8 cellular contexts compared by ENCODE assay signal in genomic region chr19:52028780-52029123, GRCh38. TPM values are rescaled to one million over a fixed set of nuclear protein-coding genes. Genes with fewer than 3 reads are reported as not detected.
DNase-seq lines count a peak whose midpoint lies in the region; ATAC-seq and TF ChIP-seq lines count a peak whose summit lies in the region.

No MANE protein-coding gene starts in this region.

- intact Hi-C loops in ascending aorta (cut with DNase I): loop anchor here (1.0 to 10.0 kb wide), 6 partner anchors 20 to 1076 kb away; partner anchors contain the start of genes PPP2R1A, ZNF160, ZNF350 and ZNF432

- H3K27me3 ChIP-seq in ascending aorta (no peaks in the 10 kb centered on the region), layer of hippocampus (ENCODE audit: control insufficient read depth, insufficient read depth, low read length) (no peaks in the 10 kb centered on the region), thoracic aorta (replicated peaks; ENCODE audit: insufficient read depth) (no peaks in the 10 kb centered on the region)

- H3K27ac ChIP-seq in ascending aorta (peak overlapping the region; percentile 94 to 98), layer of hippocampus (ENCODE audit: low read depth, low read length) (peak overlapping the region; percentile 91), thoracic aorta (peak overlapping the region; percentile 90 to 97)

- H3K9me3 ChIP-seq in ascending aorta (peaks cover 55 to 67% of the 10 kb centered on the region in 2 donors), thoracic aorta (peaks cover 42% of the 10 kb centered on the region)

- ATAC-seq in HG03442 (IDR thresholded peaks at IDR 0.05; ENCODE audit: unreplicated experiment) (peak; percentile 20), thoracic aorta (ENCODE audit: insufficient number of reproducible peaks, low FRiP score, low read depth) (no peak)

- H3K9me3 Mint-ChIP-seq in activated T-cell treated with anti-CD3 and anti-CD28 coated beads, Interleukin-2, amount 50 U/mL, for 24 hours: peaks cover 73% of the 10 kb centered on the region

- peak overlapping the region; percentile 85 for H3K4me3 Mint-ChIP-seq in activated T-cell treated with anti-CD3 and anti-CD28 coated beads, Interleukin-2, amount 50 U/mL, for 24 hours

- H3K36me3 Mint-ChIP-seq in activated T-cell treated with anti-CD3 and anti-CD28 coated beads, Interleukin-2, amount 50 U/mL, for 24 hours (ENCODE audit: low read depth): peaks cover 97% of the 10 kb centered on the region

- H3K36me3 ChIP-seq in ascending aorta: peaks cover 27 to 38% of the 10 kb centered on the region in 2 donors
- peaks cover 22% of the 10 kb centered on the region for H3K36me3 ChIP-seq in thoracic aorta

- H3K4me3 ChIP-seq in ascending aorta (peak overlapping the region; percentile 81 to 96), thoracic aorta (peak overlapping the region; percentile 90)

- peaks cover 32% of the 10 kb centered on the region for H3K4me1 Mint-ChIP-seq in activated T-cell treated with anti-CD3 and anti-CD28 coated beads, Interleukin-2, amount 50 U/mL, for 24 hours (ENCODE audit: low read depth)

- H3K27ac Mint-ChIP-seq in activated T-cell treated with anti-CD3 and anti-CD28 coated beads, Interleukin-2, amount 50 U/mL, for 24 hours: peak overlapping the region; percentile 88

- H3K27me3 Mint-ChIP-seq in activated T-cell treated with anti-CD3 and anti-CD28 coated beads, Interleukin-2, amount 50 U/mL, for 24 hours: no peaks in the 10 kb centered on the region

- no peak for TF ChIP-seq CTCF in ascending aorta (IDR thresholded peaks at IDR 0.05)
- no peak for TF ChIP-seq CTCF in thoracic aorta (IDR thresholded peaks at IDR 0.05)

- no peak for DNase-seq in activated T-cell treated with anti-CD3 and anti-CD28 coated beads, Interleukin-2, amount 50 U/mL, for 24 hours
- no peak for DNase-seq in activated T-cell treated with anti-CD3 and anti-CD28 coated beads, Interleukin-2, amount 50 U/mL, for 48 hours
- DNase-seq in ascending aorta (ENCODE audit: low spot score in 2 of 2) (no peak), thoracic aorta (ENCODE audit: low spot score) (no peak), medulla oblongata (ENCODE audit: extremely low spot score) (no peak), NCI-H345 (lab: John Stamatoyannopoulos, UW) (no peak)

- H3K4me1 ChIP-seq in ascending aorta (peaks cover 0 to 5% of the 10 kb centered on the region in 2 donors), thoracic aorta (ENCODE audit: control insufficient read depth in 1 of 2, low read depth in 2 of 2) (peaks cover 4 to 15% of the 10 kb centered on the region in 2 donors)

RNA-seq across cellular contexts. Expression of gene ZNF614, which starts 0.6 kb away (rescaled TPM):
- 1.7 TPM for total RNA-seq in ascending aorta
- 10 to 100 TPM in 1 of 2 donors, 1 to 10 TPM in 1; 3.9 to 11.6 TPM for total RNA-seq in thoracic aorta

RNA-seq across cellular contexts. Expression of gene ZNF432, which starts 19.9 kb away (rescaled TPM):
- total RNA-seq in ascending aorta (6.1 TPM), thoracic aorta (10 to 100 TPM in 1 of 2 donors, 1 to 10 TPM in 1; 8.9 to 30.1 TPM)

RNA-seq across cellular contexts. Expression of gene ZNF615, which starts 20.7 kb away (rescaled TPM):
- total RNA-seq in ascending aorta (11.7 TPM), thoracic aorta (10 to 100 TPM in 1 of 2 donors, 1 to 10 TPM in 1; 4.7 to 19.8 TPM)

RNA-seq across cellular contexts. Expression of gene ZNF350, which starts 42.1 kb away (rescaled TPM):
- 11.4 TPM for total RNA-seq in ascending aorta
- total RNA-seq in thoracic aorta: 10 to 100 TPM in 1 of 2 donors, 1 to 10 TPM in 1; 7.3 to 15.4 TPM
